In genomic region chr12:49552014-49552413, GRCh38 we compare ENCODE assay signal across 18 cellular contexts. TPM values are rescaled to one million over a fixed set of nuclear protein-coding genes. Genes with fewer than 3 reads are reported as not detected.
A peak's percentile ranks its signal among the peaks of the same experiment; 100 is the strongest.
DNase-seq lines count a peak whose midpoint lies in the region; ATAC-seq and TF ChIP-seq lines count a peak whose summit lies in the region.
"Had no signal": no experiment of that assay in that cellular context is flagged by ENCODE, and none has a peak within 500 bp of the region (broad histone marks: within the 10 kb centered on the region; RNA-seq: fewer than 3 reads in every experiment).

No MANE protein-coding gene starts in this region.

- DNase-seq in AG08395 (ENCODE audit: low spot score) (peak; percentile 43), cerebellum (ENCODE audit: low spot score) (peak; percentile 74), right lobe of liver (peak; percentile 73 to 90 (median 83)), germinal center (ENCODE audit: low spot score) (no peak), NK-92 (lab: John Stamatoyannopoulos, UW; ENCODE audit: unreplicated experiment) (no peak)
- no peak for DNase-seq in activated CD4-positive, alpha-beta T cell treated with anti-CD3 and anti-CD28 coated beads, Interleukin-2, amount 50 U/mL, for 1 hour
- DNase-seq: activated CD4-positive, alpha-beta T cell treated with anti-CD3 and anti-CD28 coated beads, Interleukin-2, amount 10 ng/mL, durations not matched to agents 24 days and 14 days; DMS79; Karpas-422; mesendoderm; stimulated activated CD4-positive, alpha-beta T cell treated with anti-CD3 and anti-CD28 coated beads, Interleukin-4, amount 100 ng/mL, for 4 hours; stimulated activated naive B cell treated with anti-CD40 and anti-IgM and Interleukin-4, amounts not matched to agents 10 μg/mL and 1 μg/mL and 100 μg/mL, for 72 hours had no signal

- WGBS in right lobe of liver (ENCODE audit: insufficient coverage, low coverage, low lambda C conversion rate, missing lambda C conversion rate), result 25% methylated on average over 5 of the region's 7 CpGs

- no peaks in the 10 kb centered on the region for H3K27me3 ChIP-seq in right lobe of liver

- TF ChIP-seq RAD21 in Ishikawa (IDR thresholded peaks at IDR 0.05; ENCODE audit: low read depth), result no peak

- no peak for TF ChIP-seq EP300 in Ishikawa (IDR thresholded peaks at IDR 0.05; ENCODE audit: borderline replicate concordance)

- TF ChIP-seq CTCF in right lobe of liver (IDR thresholded peaks at IDR 0.05), result no peak

- no peak for TF ChIP-seq POLR2A in right lobe of liver (IDR thresholded peaks at IDR 0.05)

- H3K36me3 ChIP-seq in right lobe of liver, result no peaks in the 10 kb centered on the region
- H3K36me3 ChIP-seq: cardiac muscle cell had no signal

- peaks cover 0 to 19% (median 0%) of the 10 kb centered on the region in 4 donors for H3K4me1 ChIP-seq in right lobe of liver

- H3K4me3 ChIP-seq in right lobe of liver, result no peak overlapping the region
- H3K4me3 ChIP-seq: cardiac muscle cell had no signal

- H3K27ac ChIP-seq in right lobe of liver, result peak overlapping the region in 1 of 3 donors; percentile 50
- H3K27ac ChIP-seq: cardiac muscle cell, parathyroid adenoma had no signal

- ATAC-seq in right lobe of liver (peak; percentile 86 to 91 (median 90)), GM19324 (IDR thresholded peaks at IDR 0.05; ENCODE audit: low FRiP score, unreplicated experiment) (no peak)
- ATAC-seq: activated T-helper 17 cell treated with anti-CD3 and anti-CD28 coated beads, Interleukin-2, amount 50 U/mL, for 72 hours; stimulated activated naive B cell treated with anti-CD40 and anti-IgM and Interleukin-4, amounts not matched to agents 10 μg/mL and 1 μg/mL and 100 μg/mL, for 72 hours had no signal

- H3K9me3 ChIP-seq in right lobe of liver, result no peaks in the 10 kb centered on the region

- intact Hi-C loops in right lobe of liver (cut with DNase I), result no loop called here

TF ChIP-seq in Ishikawa, 13 proteins besides CTCF, POLR2A, EP300 and RAD21:
- TF ChIP-seq CEBPB (IDR thresholded peaks at IDR 0.05) (0 out of 2 replicates have a peak, but pooled peaks have one; percentile 12), EGR1 (IDR thresholded peaks at IDR 0.05) (no peak)

RNA-seq across cellular contexts. Expression of gene KCNH3, which starts 13.2 kb away (rescaled TPM):
- total RNA-seq in cerebellum (2.2 TPM), right lobe of liver (under 1 TPM in 3 of 6 experiments, not detected in 3; 0.09 to 0.25 (median 0.16) TPM)

RNA-seq across cellular contexts. Expression of gene MCRS1, which starts 15.9 kb away (rescaled TPM):
- 25.5 TPM for total RNA-seq in cerebellum
- 10 to 100 TPM; 16.0 to 23.0 (median 20.4) TPM for total RNA-seq in right lobe of liver

RNA-seq across cellular contexts. Expression of gene FAM186B, which starts 53.4 kb away (rescaled TPM):
- 0.18 TPM for total RNA-seq in cerebellum
- total RNA-seq in right lobe of liver, result 1 to 10 TPM in 1 of 6 experiments, under 1 TPM in 5; 0.24 to 1.4 (median 0.71) TPM
- total RNA-seq: epithelial cell of proximal tubule had no signal

Comparison
In these comparisons a context has a peak if more than half of its experiments do, and no peak if none do; other contexts are left out.
1. DNase-seq: peak in AG08395 (single experiment), cerebellum (single experiment) and right lobe of liver (3 of 3); none in germinal center (single experiment), NK-92 (single experiment) and activated CD4-positive, alpha-beta T cell treated with anti-CD3 and anti-CD28 coated beads, Interleukin-2, amount 50 U/mL, for 1 hour (single experiment).